In genomic region chr15:77540346-77541060, GRCh38 we compare ENCODE assay signal across 22 cellular contexts.
DNase-seq lines count a peak whose midpoint lies in the region; ATAC-seq and TF ChIP-seq lines count a peak whose summit lies in the region.
"Had no signal": no experiment of that assay in that cellular context is flagged by ENCODE, and none has a peak within 500 bp of the region (broad histone marks: within the 10 kb centered on the region; RNA-seq: fewer than 3 reads in every experiment).

No MANE protein-coding gene starts in this region.

- H3K36me3 ChIP-seq in Panc1 (ENCODE audit: control insufficient read depth, insufficient read depth, low read length) (no peaks in the 10 kb centered on the region; the same call in 1 of the 2 replicates), endodermal cell (ENCODE audit: control insufficient read depth, insufficient read depth, low read length) (no peaks in the 10 kb centered on the region), sigmoid colon (no peaks in the 10 kb centered on the region), HAP-1 (replicated peaks) (no peaks in the 10 kb centered on the region)
- no peaks in the 10 kb centered on the region for H3K36me3 ChIP-seq in naive thymus-derived CD4-positive, alpha-beta T cell (ENCODE audit: control insufficient read depth in 2 of 3, insufficient read depth in 3 of 3, low read length in 3 of 3)
- H3K36me3 ChIP-seq: lower lobe of right lung, pancreas, transverse colon had no signal

- no peak for TF ChIP-seq EP300 in sigmoid colon (IDR thresholded peaks at IDR 0.05)

- H3K9me3 Mint-ChIP-seq in endodermal cell: no peaks in the 10 kb centered on the region
- no peaks in the 10 kb centered on the region for H3K9me3 Mint-ChIP-seq in naive thymus-derived CD4-positive, alpha-beta T cell

- no peaks in the 10 kb centered on the region for H3K27me3 ChIP-seq in Panc1 (ENCODE audit: control insufficient read depth, insufficient read depth, low read length)
- peaks cover 14% of the 10 kb centered on the region for H3K27me3 ChIP-seq in endodermal cell (ENCODE audit: control insufficient read depth, insufficient read depth, low read length, poor library complexity, severe bottlenecking)
- H3K27me3 ChIP-seq in sigmoid colon: no peaks in the 10 kb centered on the region
- H3K27me3 ChIP-seq in HAP-1 (ENCODE audit: low read depth): peaks cover 2% of the 10 kb centered on the region
- no peaks in the 10 kb centered on the region for H3K27me3 ChIP-seq in naive thymus-derived CD4-positive, alpha-beta T cell (ENCODE audit: control insufficient read depth in 2 of 2, insufficient read depth in 2 of 2, low read length in 2 of 2)
- H3K27me3 ChIP-seq: hepatocyte, pancreas, transverse colon had no signal

- CTCF ChIA-PET in Panc1 (lab: Charles Lee): no interaction called here
- CTCF ChIA-PET in naive thymus-derived CD4-positive, alpha-beta T cell (lab: Charles Lee): no interaction called here

- no peaks in the 10 kb centered on the region for H3K36me3 Mint-ChIP-seq in endodermal cell (ENCODE audit: low read depth)
- no peaks in the 10 kb centered on the region for H3K36me3 Mint-ChIP-seq in naive thymus-derived CD4-positive, alpha-beta T cell
- H3K36me3 Mint-ChIP-seq: activated CD8-positive, alpha-beta memory T cell treated with anti-CD3 and anti-CD28 coated beads, Interleukin-2, amount 10 ng/mL, durations not matched to agents 7 days and 5 days had no signal

- no TSS peak for BruUV-seq in Panc1 (replicated peaks; lab: Mats Ljungman, UMichigan)

- ATAC-seq in Panc1: no peak
- no peak for ATAC-seq in naive thymus-derived CD4-positive, alpha-beta T cell
- ATAC-seq: activated CD8-positive, alpha-beta memory T cell treated with anti-CD3 and anti-CD28 coated beads, Interleukin-2, amount 10 ng/mL, durations not matched to agents 7 days and 5 days; pancreas; stimulated activated naive CD8-positive, alpha-beta T cell treated with anti-CD3 and anti-CD28 coated beads, Interleukin-15, Interleukin-2, amounts not matched to agents 100 U/mL and 50 U/mL, for 24 hours had no signal

- no peak overlapping the region for H3K9ac ChIP-seq in endodermal cell (ENCODE audit: extremely low read depth, low read length, poor library complexity, severe bottlenecking)
- H3K9ac ChIP-seq: KMS-11 had no signal

- H3K27ac ChIP-seq in Panc1 (ENCODE audit: low read length) (peak overlapping the region; percentile 90; the same call in 1 of the 2 replicates), endodermal cell (ENCODE audit: low read depth, low read length) (peak overlapping the region; percentile 82), sigmoid colon (no peak overlapping the region)
- H3K27ac ChIP-seq in naive thymus-derived CD4-positive, alpha-beta T cell (ENCODE audit: low read depth, low read length): no peak overlapping the region
- H3K27ac ChIP-seq: hepatocyte, KMS-11, pancreas, transverse colon had no signal

- TF ChIP-seq CTCF in Panc1 (IDR thresholded peaks at IDR 0.05) (no peak), endodermal cell (conservative IDR thresholded peaks at IDR 0.05) (no peak), sigmoid colon (IDR thresholded peaks at IDR 0.05) (no peak)

- peaks cover 12% of the 10 kb centered on the region for H3K4me1 Mint-ChIP-seq in endodermal cell
- H3K4me1 Mint-ChIP-seq in naive thymus-derived CD4-positive, alpha-beta T cell: peaks cover 0 to 12% (median 6%) of the 10 kb centered on the region in 7 donors

- TF ChIP-seq POLR2A in sigmoid colon (IDR thresholded peaks at IDR 0.05): no peak

- H3K27ac Mint-ChIP-seq in endodermal cell: no peak overlapping the region
- H3K27ac Mint-ChIP-seq in naive thymus-derived CD4-positive, alpha-beta T cell: no peak overlapping the region
- H3K27ac Mint-ChIP-seq: activated CD8-positive, alpha-beta memory T cell treated with anti-CD3 and anti-CD28 coated beads, Interleukin-2, amount 10 ng/mL, durations not matched to agents 7 days and 5 days had no signal

- H3K9me3 ChIP-seq in Panc1 (ENCODE audit: control insufficient read depth, insufficient read depth, low read depth, low read length) (no peaks in the 10 kb centered on the region), endodermal cell (ENCODE audit: control insufficient read depth, low read length) (no peaks in the 10 kb centered on the region), sigmoid colon (no peaks in the 10 kb centered on the region), HAP-1 (no peaks in the 10 kb centered on the region)
- H3K9me3 ChIP-seq in naive thymus-derived CD4-positive, alpha-beta T cell (ENCODE audit: control insufficient read depth in 2 of 3, low read length in 3 of 3): no peaks in the 10 kb centered on the region
- H3K9me3 ChIP-seq: lower lobe of right lung, pancreas, transverse colon had no signal

- POLR2A ChIA-PET in Panc1 (lab: Charles Lee): no interaction called here
- POLR2A ChIA-PET in naive thymus-derived CD4-positive, alpha-beta T cell (lab: Charles Lee): no interaction called here

- no peak overlapping the region for H3K4me3 ChIP-seq in Panc1 (ENCODE audit: low read depth in 2 of 2, low read length in 2 of 2)
- no peak overlapping the region for H3K4me3 ChIP-seq in endodermal cell (ENCODE audit: low read length)
- H3K4me3 ChIP-seq in sigmoid colon: no peak overlapping the region
- no peak overlapping the region for H3K4me3 ChIP-seq in HAP-1
- no peak overlapping the region for H3K4me3 ChIP-seq in naive thymus-derived CD4-positive, alpha-beta T cell (ENCODE audit: low read length)
- H3K4me3 ChIP-seq: hepatocyte, lower lobe of right lung, pancreas, transverse colon had no signal

- H3K27me3 Mint-ChIP-seq in endodermal cell (ENCODE audit: insufficient read depth): peaks cover 25% of the 10 kb centered on the region
- peaks cover 0 to 11% (median 6%) of the 10 kb centered on the region in 5 donors for H3K27me3 Mint-ChIP-seq in naive thymus-derived CD4-positive, alpha-beta T cell

- H3K4me1 ChIP-seq in Panc1 (ENCODE audit: control insufficient read depth, insufficient read depth, low read length): peaks cover 55% of the 10 kb centered on the region
- no peaks in the 10 kb centered on the region for H3K4me1 ChIP-seq in endodermal cell (ENCODE audit: control insufficient read depth, insufficient read depth, low read length)
- H3K4me1 ChIP-seq in sigmoid colon: peaks cover 0 to 18% (median 14%) of the 10 kb centered on the region in 4 donors
- H3K4me1 ChIP-seq in HAP-1: peaks cover 12% of the 10 kb centered on the region
- peaks cover 6% of the 10 kb centered on the region in 2 donors for H3K4me1 ChIP-seq in naive thymus-derived CD4-positive, alpha-beta T cell (ENCODE audit: control insufficient read depth in 2 of 2, insufficient read depth in 2 of 2, low read length in 2 of 2)

- no peak overlapping the region for H3K4me3 Mint-ChIP-seq in endodermal cell
- peak overlapping the region in 1 of 10 donors; percentile 25 for H3K4me3 Mint-ChIP-seq in naive thymus-derived CD4-positive, alpha-beta T cell
- H3K4me3 Mint-ChIP-seq: activated CD8-positive, alpha-beta memory T cell treated with anti-CD3 and anti-CD28 coated beads, Interleukin-2, amount 10 ng/mL, durations not matched to agents 7 days and 5 days had no signal

- 83 to 86% methylated on average over 11 to 12 of the region's 12 CpGs for WGBS in endodermal cell (ENCODE audit: insufficient coverage in 1 of 2, insufficient read length in 1 of 2), 2 experiments
- WGBS in sigmoid colon, 2 donors: 84 to 91% methylated on average over 12 of the region's 12 CpGs

- in situ Hi-C loops in Panc1 (cut with HindIII; ENCODE audit: low pct_unique_long_range_greater_than_20kb, low sequenced_read_pairs): no loop called here
- in situ Hi-C loops in HAP-1 (cut with MboI; ENCODE audit: low sequenced_read_pairs): loop anchor here (10.0 kb wide), 1 partner anchor 516 kb away; no protein-coding TSS in a partner anchor

- intact Hi-C loops in Panc1 (cut with micrococcal nuclease; ENCODE audit: unreplicated experiment): loop anchor here (5.0 kb wide), 1 partner anchor 513 kb away; no protein-coding TSS in a partner anchor
- intact Hi-C loops in sigmoid colon (cut with DNase I): loop anchor here (5.0 kb wide), 2 partner anchors 43 to 353 kb away; no protein-coding TSS in a partner anchor
- intact Hi-C loops in naive thymus-derived CD4-positive, alpha-beta T cell (cut with micrococcal nuclease): no loop called here

- DNase-seq in ELF-1 (ENCODE audit: low read depth, low spot score): peak; percentile 1
- no peak for DNase-seq in Panc1 (ENCODE audit: low read depth, low spot score)
- DNase-seq in endodermal cell: no peak
- peak; percentile 40 for DNase-seq in sigmoid colon
- DNase-seq in HAP-1 (ENCODE audit: low spot score in 2 of 2): no peak
- DNase-seq in LoVo (ENCODE audit: low spot score): no peak
- no peak for DNase-seq in naive thymus-derived CD4-positive, alpha-beta T cell
- no peak for DNase-seq in amygdala (lab: John Stamatoyannopoulos, UW)
- DNase-seq: activated CD4-positive, alpha-beta T cell treated with anti-CD3 and anti-CD28 coated beads for 48 hours; activated CD8-positive, alpha-beta memory T cell treated with anti-CD3 and anti-CD28 coated beads, Interleukin-2, amount 10 ng/mL, durations not matched to agents 7 days and 5 days; COR-L47; dermis blood vessel endothelial cell; NCI-H1092 treated with DMSO at 0.1 percent for 48 hours; NCI-H510A; pancreas; RPMI8226; stimulated activated CD4-positive, alpha-beta T cell treated with anti-CD3 and anti-CD28 coated beads, Interleukin-2, amount 100 ng/mL, for 24 hours; stimulated activated naive CD8-positive, alpha-beta T cell treated with anti-CD3 and anti-CD28 coated beads, Interleukin-15, Interleukin-2, amounts not matched to agents 100 U/mL and 50 U/mL, for 24 hours; transverse colon had no signal

Comparison
In these comparisons a context has a peak if more than half of its experiments do, and no peak if none do; other contexts are left out.
1. DNase-seq: peak in ELF-1 (single experiment) and sigmoid colon (single experiment); none in Panc1 (single experiment), endodermal cell (single experiment), HAP-1 (0 of 2), LoVo (single experiment), naive thymus-derived CD4-positive, alpha-beta T cell (0 of 9) and amygdala (0 of 56).
2. H3K27ac ChIP-seq: peak in Panc1 (single experiment) and endodermal cell (single experiment); none in sigmoid colon (0 of 4) and naive thymus-derived CD4-positive, alpha-beta T cell (single experiment).
3. intact Hi-C loops: an anchor here in Panc1 (5.0 kb wide) and sigmoid colon (5.0 kb wide); none called in naive thymus-derived CD4-positive, alpha-beta T cell.